26 cellular contexts compared by ENCODE assay signal in the genomic region with DNA sequence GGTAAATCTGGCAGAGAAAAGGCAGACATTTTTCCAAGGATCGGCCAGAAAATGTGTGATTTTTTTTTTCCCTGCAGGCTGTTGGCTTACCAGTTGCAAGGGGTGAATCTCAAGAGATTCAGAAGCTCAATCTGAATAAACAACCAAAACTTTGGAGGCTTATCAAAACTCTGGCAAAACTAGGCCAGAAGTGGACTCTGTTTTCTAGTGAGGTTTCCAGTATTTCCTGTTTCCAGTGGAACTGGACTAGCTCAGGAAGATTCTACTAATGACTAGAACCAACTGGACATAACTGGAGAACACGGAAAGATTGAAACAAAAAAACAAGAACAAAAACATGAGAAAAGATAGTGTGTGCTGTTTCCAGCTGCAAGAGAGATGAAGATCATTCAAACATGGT.
DNase-seq lines count a peak whose midpoint lies in the region; ATAC-seq, FAIRE-seq and TF ChIP-seq lines count a peak whose summit lies in the region.
"Had no signal": no experiment of that assay in that cellular context is flagged by ENCODE, and none has a peak within 500 bp of the region (broad histone marks: within the 10 kb centered on the region; RNA-seq: fewer than 3 reads in every experiment).

No MANE protein-coding gene starts in this region.

- H3K4me1 ChIP-seq in breast epithelium (no peaks in the 10 kb centered on the region), BE2C (no peaks in the 10 kb centered on the region)
- H3K4me1 ChIP-seq: BLaER1, parathyroid adenoma had no signal

- POLR2A ChIA-PET in MCF 10A (lab: Yijun Ruan, JAX) = interaction anchor here (1.2 kb wide), 2 partner anchors 12 to 214 kb away, joined by 3 read pairs; no protein-coding TSS in a partner anchor

- no peak for FAIRE-seq in GM19239 (lab: Jason Lieb, UNC)
- FAIRE-seq: A204.1, G401.6, kidney had no signal

- TF ChIP-seq CTCF in breast epithelium (IDR thresholded peaks at IDR 0.05) (no peak), MCF 10A (IDR thresholded peaks at IDR 0.05; ENCODE audit: unreplicated experiment) (no peak), BE2C (IDR thresholded peaks at IDR 0.05; ENCODE audit: low read depth, low read length) (no peak)

- H3K9me3 Mint-ChIP-seq in MCF 10A (ENCODE audit: unreplicated experiment) = no peaks in the 10 kb centered on the region
- H3K9me3 Mint-ChIP-seq: memory B cell had no signal

- H3K27me3 ChIP-seq in breast epithelium = no peaks in the 10 kb centered on the region
- H3K27me3 ChIP-seq in BE2C = no peaks in the 10 kb centered on the region
- H3K27me3 ChIP-seq: BLaER1, upper lobe of right lung had no signal

- no peaks in the 10 kb centered on the region for H3K36me3 Mint-ChIP-seq in MCF 10A (ENCODE audit: insufficient read depth, unreplicated experiment)
- H3K36me3 Mint-ChIP-seq: memory B cell had no signal

- DNase-seq in breast epithelium (ENCODE audit: low spot score in 2 of 2) (no peak), MCF 10A (ENCODE audit: unreplicated experiment) (no peak), fibroblast of peridontal ligament (ENCODE audit: extremely low read depth) (peak; percentile 86), myocyte (ENCODE audit: low read depth) (peak; percentile 37), T1000 (lab: John Stamatoyannopoulos, UW) (no peak), BE2C (no peak), GM19239 (ENCODE audit: insufficient read length, low spot score) (no peak)
- DNase-seq: activated CD8-positive, alpha-beta memory T cell treated with anti-CD3 and anti-CD28 coated beads for 24 hours; activated T-cell treated with anti-CD3 and anti-CD28 coated beads, Interleukin-2, amount 50 U/mL, for 72 hours; H7; hippocampal formation; kidney; NCI-H187 treated with DMSO at 0.1 percent for 48 hours; NCI-H345; stimulated activated naive CD8-positive, alpha-beta T cell treated with anti-CD3 and anti-CD28 coated beads, Interleukin-15, Interleukin-2, amounts not matched to agents 100 U/mL and 50 U/mL, for 24 hours; upper lobe of right lung had no signal

- TF ChIP-seq POLR2A in breast epithelium (IDR thresholded peaks at IDR 0.05) = no peak

- H3K4me3 ChIP-seq in breast epithelium (no peak overlapping the region), BE2C (ENCODE audit: low read depth, low read length) (no peak overlapping the region)
- H3K4me3 ChIP-seq: BLaER1, skin epidermis, upper lobe of right lung had no signal

- no peak overlapping the region for H3K4me3 Mint-ChIP-seq in MCF 10A (ENCODE audit: unreplicated experiment)
- H3K4me3 Mint-ChIP-seq: activated T-cell treated with anti-CD3 and anti-CD28 coated beads, Interleukin-2, amount 50 U/mL, for 72 hours; memory B cell; natural killer cell treated with Interleukin-12 subunit alpha and Interleukin-12 subunit beta and Interleukin-15 and Interleukin-18, amount 100 ng/mL, for 72 hours had no signal

- ATAC-seq in HG02588 (IDR thresholded peaks at IDR 0.05; ENCODE audit: unreplicated experiment) = no peak
- ATAC-seq: activated naive CD4-positive, alpha-beta T cell treated with anti-CD3 and anti-CD28 coated beads, Interleukin-2, amount 50 U/mL, for 72 hours; activated T-cell treated with anti-CD3 and anti-CD28 coated beads, Interleukin-2, amount 50 U/mL, for 72 hours; natural killer cell treated with Interleukin-12 subunit alpha and Interleukin-12 subunit beta and Interleukin-15 and Interleukin-18, amount 100 ng/mL, for 72 hours; Panc1; stimulated activated naive CD8-positive, alpha-beta T cell treated with anti-CD3 and anti-CD28 coated beads, Interleukin-15, Interleukin-2, amounts not matched to agents 100 U/mL and 50 U/mL, for 24 hours had no signal

- H3K9me3 ChIP-seq in breast epithelium (no peaks in the 10 kb centered on the region), BE2C (no peaks in the 10 kb centered on the region)
- H3K9me3 ChIP-seq: BLaER1, upper lobe of right lung had no signal

- CTCF ChIA-PET in MCF 10A (lab: Yijun Ruan, JAX) = interaction anchor here (5.4 kb wide), 1 partner anchor 22 kb away, joined by 25 read pairs; no protein-coding TSS in a partner anchor

- intact Hi-C loops in breast epithelium (cut with DNase I; ENCODE audit: low total_unique reads) = no loop called here
- intact Hi-C loops in MCF 10A (cut with micrococcal nuclease) = no loop called here

- no peaks in the 10 kb centered on the region for H3K27me3 Mint-ChIP-seq in MCF 10A (ENCODE audit: insufficient read depth, unreplicated experiment)

- peaks cover 18% of the 10 kb centered on the region for H3K4me1 Mint-ChIP-seq in MCF 10A (ENCODE audit: insufficient read depth, unreplicated experiment)
- H3K4me1 Mint-ChIP-seq: memory B cell had no signal

- peak overlapping the region; percentile 43 to 45 for H3K27ac ChIP-seq in breast epithelium
- H3K27ac ChIP-seq: BLaER1, parathyroid adenoma, skin epidermis, upper lobe of right lung had no signal

- H3K27ac Mint-ChIP-seq in MCF 10A (ENCODE audit: low read depth, unreplicated experiment) = no peak overlapping the region
- H3K27ac Mint-ChIP-seq: activated naive CD4-positive, alpha-beta T cell treated with anti-CD3 and anti-CD28 coated beads, Interleukin-2, amount 50 U/mL, for 72 hours; activated T-cell treated with anti-CD3 and anti-CD28 coated beads, Interleukin-2, amount 50 U/mL, for 72 hours; memory B cell; natural killer cell treated with Interleukin-12 subunit alpha and Interleukin-12 subunit beta and Interleukin-15 and Interleukin-18, amount 100 ng/mL, for 72 hours had no signal

- BruUV-seq in MCF 10A (replicated peaks; lab: Mats Ljungman, UMichigan) = no TSS peak

- H3K36me3 ChIP-seq in breast epithelium (no peaks in the 10 kb centered on the region), BE2C (no peaks in the 10 kb centered on the region)
- H3K36me3 ChIP-seq: BLaER1, upper lobe of right lung had no signal

Comparison
In these comparisons a context has a peak if more than half of its experiments do, and no peak if none do; other contexts are left out.
1. DNase-seq: peak in fibroblast of peridontal ligament (single experiment) and myocyte (single experiment); none in breast epithelium (0 of 2), MCF 10A (single experiment), T1000 (single experiment), BE2C (single experiment) and GM19239 (single experiment).